ENCODE assay signal across 20 cellular contexts in the genomic region with DNA sequence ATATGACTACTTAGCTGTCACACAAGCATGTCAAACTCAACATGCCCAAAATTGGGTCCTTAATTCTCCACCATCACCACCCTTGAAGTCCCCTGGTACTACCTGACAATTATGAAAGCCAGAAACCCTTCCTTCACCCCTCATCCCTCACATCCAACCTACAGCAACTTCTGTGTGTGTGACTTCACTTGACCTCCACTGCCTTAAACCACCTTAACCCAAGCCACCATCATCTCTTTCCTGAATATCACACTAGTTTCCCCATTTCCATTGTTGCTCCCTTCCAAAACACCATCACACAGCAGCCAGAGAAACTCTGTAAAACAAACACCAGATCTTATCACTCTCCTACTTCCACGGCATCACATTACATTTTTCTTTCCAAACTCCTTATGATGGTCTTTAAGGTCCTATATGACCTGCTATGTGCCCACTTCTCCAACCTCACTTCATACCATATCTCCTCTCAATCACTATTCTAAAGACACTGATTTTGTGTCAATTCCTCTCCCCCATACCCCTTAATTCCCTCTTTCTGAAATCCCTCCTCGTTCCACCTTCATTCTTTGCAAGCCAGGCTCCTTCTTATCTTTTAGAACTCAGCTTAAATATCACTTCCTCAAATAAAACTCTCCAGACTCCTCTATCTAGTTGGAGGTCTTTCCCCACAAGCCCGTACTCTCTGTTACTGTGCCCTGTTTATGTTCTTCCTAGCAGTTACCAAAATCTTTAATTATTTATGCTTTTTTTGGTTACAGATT.
DNase-seq lines count a peak whose midpoint lies in the region; ATAC-seq, FAIRE-seq and TF ChIP-seq lines count a peak whose summit lies in the region.
"Had no signal": no experiment of that assay in that cellular context is flagged by ENCODE, and none has a peak within 500 bp of the region (broad histone marks: within the 10 kb centered on the region; RNA-seq: fewer than 3 reads in every experiment).

No MANE protein-coding gene starts in this region.

- H3K9me3 ChIP-seq in IMR-90 (ENCODE audit: control insufficient read depth, insufficient read depth, low read length) (no peaks in the 10 kb centered on the region), OCI-LY7 (ENCODE audit: low read length) (no peaks in the 10 kb centered on the region; the same call in 1 of the 2 replicates), esophagus muscularis mucosa (no peaks in the 10 kb centered on the region), parathyroid adenoma (ENCODE audit: control insufficient read depth, low read length) (no peaks in the 10 kb centered on the region), stomach (no peaks in the 10 kb centered on the region)
- H3K9me3 ChIP-seq: ascending aorta, tibial artery had no signal

- H3K36me3 ChIP-seq in IMR-90 (ENCODE audit: control insufficient read depth, insufficient read depth, low read length) (no peaks in the 10 kb centered on the region), OCI-LY7 (ENCODE audit: insufficient read depth, low read length) (peaks cover 17% of the 10 kb centered on the region), esophagus muscularis mucosa (no peaks in the 10 kb centered on the region), parathyroid adenoma (ENCODE audit: control insufficient read depth, insufficient read depth, low read length) (no peaks in the 10 kb centered on the region), stomach (no peaks in the 10 kb centered on the region)
- H3K36me3 ChIP-seq: ascending aorta, tibial artery had no signal

- H3K9ac ChIP-seq in IMR-90 (ENCODE audit: low read depth, low read length) (no peak overlapping the region), parathyroid adenoma (no peak overlapping the region)

- H4K5ac ChIP-seq in IMR-90 (ENCODE audit: low read depth, low read length) = no peak overlapping the region

- H3K79me2 ChIP-seq in OCI-LY7 (ENCODE audit: insufficient read depth, low read depth, low read length) (peaks cover 84% of the 10 kb centered on the region), parathyroid adenoma (peaks cover 17% of the 10 kb centered on the region)

- H3K18ac ChIP-seq in IMR-90 (ENCODE audit: low read depth, low read length) = no peak overlapping the region

- H4K20me1 ChIP-seq in IMR-90 (ENCODE audit: insufficient read depth, low read length) (peaks cover 60% of the 10 kb centered on the region), OCI-LY7 (ENCODE audit: insufficient read depth, low read length) (no peaks in the 10 kb centered on the region)

- H2BK5ac ChIP-seq in IMR-90 (ENCODE audit: low read depth, low read length, poor library complexity, severe bottlenecking) = no peak overlapping the region

- TF ChIP-seq POLR2A in IMR-90 (IDR thresholded peaks at IDR 0.05; ENCODE audit: low read depth, low read length) (no peak), esophagus muscularis mucosa (IDR thresholded peaks at IDR 0.05; ENCODE audit: low read depth) (no peak), GM12892 (IDR thresholded peaks at IDR 0.05; ENCODE audit: low read depth, low read length) (no peak), stomach (IDR thresholded peaks at IDR 0.05) (no peak)

- H2AK5ac ChIP-seq in IMR-90 (ENCODE audit: low read depth, low read length) = no peak overlapping the region

- H3K56ac ChIP-seq in IMR-90 (ENCODE audit: extremely low read depth, insufficient read depth, low read length) = no peak overlapping the region

- no peak overlapping the region for H2BK120ac ChIP-seq in IMR-90 (ENCODE audit: low read depth, low read length)

- H3K14ac ChIP-seq in IMR-90 (replicated peaks; ENCODE audit: low read depth, low read length) = peak overlapping the region; percentile 76; the same call in 1 of the 2 replicates

- 79% methylated on average over 2 of the region's 3 CpGs; no CpG with 5 or more reads in 1 of the 2 experiments for WGBS in IMR-90 (ENCODE audit: extremely low coverage in 2 of 2, insufficient read length in 1 of 2), 2 experiments
- WGBS in esophagus muscularis mucosa = 57% methylated on average over 3 of the region's 3 CpGs
- WGBS in stomach, 5 donors = 20 to 53% (median 27%) methylated on average over 3 of the region's 3 CpGs

- TF ChIP-seq RAD21 in IMR-90 (IDR thresholded peaks at IDR 0.05; ENCODE audit: low read length) = no peak

- no peak overlapping the region for H2BK20ac ChIP-seq in IMR-90 (ENCODE audit: low read depth, low read length)

- H2BK15ac ChIP-seq in IMR-90 (ENCODE audit: low read depth, low read length) = no peak overlapping the region

- peaks cover 5% of the 10 kb centered on the region for H3K4me1 ChIP-seq in IMR-90 (ENCODE audit: control insufficient read depth, insufficient read depth, low read length)
- H3K4me1 ChIP-seq in OCI-LY7 (ENCODE audit: insufficient read depth, low read length, poor library complexity, severe bottlenecking) = peaks cover 82% of the 10 kb centered on the region
- H3K4me1 ChIP-seq in esophagus muscularis mucosa = peaks cover 18 to 67% (median 45%) of the 10 kb centered on the region in 4 donors
- peaks cover 16% of the 10 kb centered on the region for H3K4me1 ChIP-seq in parathyroid adenoma
- H3K4me1 ChIP-seq in stomach = peaks cover 9 to 40% (median 24%) of the 10 kb centered on the region in 4 donors

- no peak overlapping the region for H3K4me2 ChIP-seq in IMR-90 (ENCODE audit: low read depth, low read length)
- H3K4me2 ChIP-seq in OCI-LY7 (ENCODE audit: low read length) = peak overlapping the region; percentile 73
- peak overlapping the region; percentile 55 for H3K4me2 ChIP-seq in parathyroid adenoma (ENCODE audit: low read length)

- no TSS peak for BruUV-seq in IMR-90 (replicated peaks; lab: Mats Ljungman, UMichigan)
- BruUV-seq in OCI-LY7 (replicated peaks; lab: Mats Ljungman, UMichigan) = no TSS peak

- DNase-seq in IMR-90 (no peak), OCI-LY7 (ENCODE audit: low spot score) (no peak), esophagus muscularis mucosa (ENCODE audit: extremely low spot score) (no peak), GM12892 (ENCODE audit: insufficient read length) (no peak), hypothalamus (lab: John Stamatoyannopoulos, UW) (no peak), stomach (no peak), cerebellar cortex (ENCODE audit: low spot score) (no peak)
- DNase-seq: activated CD4-positive, alpha-beta T cell treated with anti-CD3 and anti-CD28 coated beads, Interleukin-2, amount 50 U/mL, for 1 hour; activated naive CD4-positive, alpha-beta T cell; DMS153; NCI-H1105; T1000; tibial artery had no signal

- peaks cover 13% of the 10 kb centered on the region for H3K9me1 ChIP-seq in IMR-90 (ENCODE audit: insufficient read depth, low read length)

- TF ChIP-seq CTCF in IMR-90 (conservative IDR thresholded peaks at IDR 0.05; ENCODE audit: low read depth, low read length) (no peak), OCI-LY7 (conservative IDR thresholded peaks at IDR 0.05; ENCODE audit: low read length) (no peak), esophagus muscularis mucosa (IDR thresholded peaks at IDR 0.05) (no peak), parathyroid adenoma (IDR thresholded peaks at IDR 0.05) (no peak), stomach (IDR thresholded peaks at IDR 0.05) (no peak)

- H2AFZ ChIP-seq in IMR-90 (replicated peaks; ENCODE audit: low read length, poor library complexity) (no peak overlapping the region), OCI-LY7 (ENCODE audit: low read length) (peak overlapping the region; percentile 53; the same call in 1 of the 2 replicates), parathyroid adenoma (peak overlapping the region; percentile 5)

- in situ Hi-C loops in IMR-90 (cut with MboI; ENCODE audit: low sequenced_read_pairs) = no loop called here

- H3K27me3 ChIP-seq in IMR-90 (ENCODE audit: control insufficient read depth, insufficient read depth, low read length) (no peaks in the 10 kb centered on the region), esophagus muscularis mucosa (no peaks in the 10 kb centered on the region), parathyroid adenoma (ENCODE audit: control insufficient read depth, insufficient read depth, low read length) (no peaks in the 10 kb centered on the region), stomach (no peaks in the 10 kb centered on the region)
- H3K27me3 ChIP-seq: ascending aorta, tibial artery had no signal

- POLR2A ChIA-PET in IMR-90 (lab: Charles Lee; ENCODE audit: unreplicated experiment) (no interaction called here), OCI-LY7 (lab: Charles Lee) (interaction anchor here (0.7 to 2.9 kb wide), 9 partner anchors 9 to 255 kb away, joined by 3 to 23 read pairs (median 9); no protein-coding TSS in a partner anchor)

- no peak overlapping the region for H3K27ac ChIP-seq in IMR-90 (ENCODE audit: insufficient read depth, low read length)
- peak overlapping the region; percentile 78 for H3K27ac ChIP-seq in OCI-LY7 (ENCODE audit: low read depth, low read length, poor library complexity, severe bottlenecking)
- peak overlapping the region in 3 of 4 donors; percentile 2 to 25 (median 12) for H3K27ac ChIP-seq in esophagus muscularis mucosa (replicated peaks in 1 of 4)
- peak overlapping the region; percentile 74 for H3K27ac ChIP-seq in parathyroid adenoma
- no peak overlapping the region for H3K27ac ChIP-seq in stomach
- H3K27ac ChIP-seq: ascending aorta, coronary artery, epithelial cell of prostate, tibial artery had no signal

- H3K9me2 ChIP-seq in OCI-LY7 (ENCODE audit: insufficient read depth, low read length) = no peaks in the 10 kb centered on the region

- H4K91ac ChIP-seq in IMR-90 (ENCODE audit: insufficient read depth, low read depth, low read length) = no peak overlapping the region

- TF ChIP-seq EP300 in esophagus muscularis mucosa (IDR thresholded peaks at IDR 0.05) = no peak
- TF ChIP-seq EP300 in stomach (IDR thresholded peaks at IDR 0.05) = no peak

- H3K79me1 ChIP-seq in IMR-90 (ENCODE audit: low read depth in 1 of 2, low read length in 2 of 2) = peaks cover 41 to 85% of the 10 kb centered on the region in 2 experiments

- H2AK9ac ChIP-seq in IMR-90 (replicated peaks; ENCODE audit: low read depth, low read length, poor library complexity) = no peak overlapping the region

- intact Hi-C loops in IMR-90 (cut with micrococcal nuclease) = loop anchor here (5.0 kb wide), 1 partner anchor 41 kb away; no protein-coding TSS in a partner anchor
- intact Hi-C loops in OCI-LY7 (cut with micrococcal nuclease; ENCODE audit: unreplicated experiment) = loop anchor here (2.0 to 5.0 kb wide), 2 partner anchors 43 to 151 kb away; no protein-coding TSS in a partner anchor
- intact Hi-C loops in esophagus muscularis mucosa (cut with DNase I) = loop anchor here (10.0 kb wide), 1 partner anchor 49 kb away; no protein-coding TSS in a partner anchor
- intact Hi-C loops in stomach (cut with DNase I; ENCODE audit: low total_unique reads) = no loop called here

- no peak overlapping the region for H4K8ac ChIP-seq in IMR-90 (ENCODE audit: low read depth in 2 of 2, low read length in 2 of 2)

- no peak for FAIRE-seq in GM12892 (lab: Jason Lieb, UNC)
- FAIRE-seq: GM18507, HepG2 had no signal

- H3K23ac ChIP-seq in IMR-90 (ENCODE audit: low read depth, low read length) = peak overlapping the region; percentile 52; the same call in 1 of the 2 replicates

- no peak overlapping the region for H3K4ac ChIP-seq in IMR-90 (ENCODE audit: low read depth, low read length)

- H3K4me3 ChIP-seq in IMR-90 (ENCODE audit: insufficient read depth, low read depth, low read length) (no peak overlapping the region), OCI-LY7 (ENCODE audit: low read depth, low read length, poor library complexity, severe bottlenecking) (peak overlapping the region; percentile 37), esophagus muscularis mucosa (no peak overlapping the region), parathyroid adenoma (ENCODE audit: low read depth, low read length) (peak overlapping the region; percentile 38), stomach (no peak overlapping the region)
- H3K4me3 ChIP-seq: ascending aorta, coronary artery, tibial artery had no signal

- dilution Hi-C loops in IMR-90 (cut with HindIII; ENCODE audit: low sequenced_read_pairs, unreplicated experiment) = no loop called here

- CTCF ChIA-PET in IMR-90 (lab: Yijun Ruan, JAX) (no interaction called here), OCI-LY7 (lab: Charles Lee; ENCODE audit: unreplicated experiment) (no interaction called here)

- no peak for ATAC-seq in IMR-90 (ENCODE audit: low read depth)
- ATAC-seq: HepG2; stimulated activated effector memory CD8-positive, alpha-beta T cell treated with anti-CD3 and anti-CD28 coated beads, Interleukin-12 subunit alpha, Interleukin-12 subunit beta, amount 100 ng/mL, for 72 hours had no signal

Comparison
In these comparisons a context has a peak if more than half of its experiments do, and no peak if none do; other contexts are left out.
1. H3K27ac ChIP-seq: peak in OCI-LY7 (single experiment), esophagus muscularis mucosa (3 of 4) and parathyroid adenoma (single experiment); none in IMR-90 (single experiment) and stomach (0 of 5).
2. H3K4me3 ChIP-seq: peak in OCI-LY7 (single experiment) and parathyroid adenoma (single experiment); none in IMR-90 (single experiment), esophagus muscularis mucosa (0 of 4) and stomach (0 of 4).